ENCODE assay signal across 17 cellular contexts in genomic region chr20:50870572-50871161, GRCh38.
A peak's percentile ranks its signal among the peaks of the same experiment; 100 is the strongest.
DNase-seq lines count a peak whose midpoint lies in the region; ATAC-seq and TF ChIP-seq lines count a peak whose summit lies in the region.
"Had no signal": no experiment of that assay in that cellular context is flagged by ENCODE, and none has a peak within 500 bp of the region (broad histone marks: within the 10 kb centered on the region; RNA-seq: fewer than 3 reads in every experiment).

No MANE protein-coding gene starts in this region.

- TF ChIP-seq POLR2A in thyroid gland (IDR thresholded peaks at IDR 0.05): no peak

- 3 to 10% methylated on average over 10 to 18 of the region's 18 CpGs for WGBS in endodermal cell (ENCODE audit: insufficient coverage in 1 of 2, insufficient read length in 1 of 2), 2 experiments
- 10% methylated on average over 14 of the region's 18 CpGs for WGBS in mesodermal cell (ENCODE audit: insufficient coverage in 2 of 2), 2 experiments
- 48 to 73% methylated on average over 13 to 16 of the region's 18 CpGs for WGBS in thyroid gland, 2 donors

- ATAC-seq in Right ventricle myocardium inferior: peak; percentile 25
- no peak for ATAC-seq in activated CD8-positive, alpha-beta T cell treated with anti-CD3 and anti-CD28 coated beads for 36 hours
- no peak for ATAC-seq in GM21786 (IDR thresholded peaks at IDR 0.05; ENCODE audit: unreplicated experiment)

- no peaks in the 10 kb centered on the region for H3K27me3 Mint-ChIP-seq in endodermal cell (ENCODE audit: insufficient read depth)
- H3K27me3 Mint-ChIP-seq in activated CD8-positive, alpha-beta T cell treated with anti-CD3 and anti-CD28 coated beads for 36 hours: no peaks in the 10 kb centered on the region
- H3K27me3 Mint-ChIP-seq: activated CD4-positive, alpha-beta T cell treated with anti-CD3 and anti-CD28 coated beads, Interleukin-2, amount 10 ng/mL, durations not matched to agents 24 days and 14 days; IgD-negative memory B cell had no signal

- H3K4me1 ChIP-seq in right atrium auricular region (no peaks in the 10 kb centered on the region), endodermal cell (ENCODE audit: control insufficient read depth, insufficient read depth, low read length) (peaks cover 10% of the 10 kb centered on the region), mesodermal cell (ENCODE audit: control insufficient read depth, insufficient read depth, low read length, poor library complexity, severe bottlenecking) (peaks cover 20% of the 10 kb centered on the region), thyroid gland (no peaks in the 10 kb centered on the region)

- CTCF ChIA-PET in activated CD8-positive, alpha-beta T cell treated with anti-CD3 and anti-CD28 coated beads for 36 hours (lab: Charles Lee): no interaction called here

- H3K36me3 ChIP-seq in right atrium auricular region: no peaks in the 10 kb centered on the region
- no peaks in the 10 kb centered on the region for H3K36me3 ChIP-seq in endodermal cell (ENCODE audit: control insufficient read depth, insufficient read depth, low read length)
- no peaks in the 10 kb centered on the region for H3K36me3 ChIP-seq in mesodermal cell (ENCODE audit: control insufficient read depth, insufficient read depth, low read length)
- no peaks in the 10 kb centered on the region for H3K36me3 ChIP-seq in thyroid gland

- H3K27me3 ChIP-seq in right atrium auricular region (no peaks in the 10 kb centered on the region), endodermal cell (ENCODE audit: control insufficient read depth, insufficient read depth, low read length, poor library complexity, severe bottlenecking) (no peaks in the 10 kb centered on the region), thyroid gland (no peaks in the 10 kb centered on the region)
- H3K27me3 ChIP-seq: testis had no signal

- H3K27ac ChIP-seq in right atrium auricular region (no peak overlapping the region), endodermal cell (ENCODE audit: low read depth, low read length) (peak overlapping the region; percentile 85), mesodermal cell (ENCODE audit: low read depth, low read length, severe bottlenecking) (peak overlapping the region; percentile 86), thyroid gland (no peak overlapping the region)
- H3K27ac ChIP-seq: testis had no signal

- DNase-seq in Right ventricle myocardium inferior (ENCODE audit: missing footprints): no peak
- DNase-seq in right atrium auricular region (ENCODE audit: low spot score): no peak
- DNase-seq in endodermal cell: peak; percentile 99
- DNase-seq in thyroid gland: peak; percentile 57 to 64
- no peak for DNase-seq in activated CD8-positive, alpha-beta T cell treated with anti-CD3 and anti-CD28 coated beads for 36 hours
- DNase-seq in RKO (ENCODE audit: low spot score): no peak
- DNase-seq: 8988T; activated CD4-positive, alpha-beta T cell treated with anti-CD3 and anti-CD28 coated beads, Interleukin-2, amount 10 ng/mL, durations not matched to agents 24 days and 14 days; caudate nucleus; COR-L47; NCI-H1417; NCI-H526; testis had no signal

- intact Hi-C loops in Right ventricle myocardium inferior (cut with DNase I): no loop called here
- intact Hi-C loops in thyroid gland (cut with DNase I): no loop called here
- intact Hi-C loops in activated CD8-positive, alpha-beta T cell treated with anti-CD3 and anti-CD28 coated beads for 36 hours (cut with micrococcal nuclease): no loop called here

- TF ChIP-seq CTCF in right atrium auricular region (IDR thresholded peaks at IDR 0.05): no peak
- TF ChIP-seq CTCF in endodermal cell (conservative IDR thresholded peaks at IDR 0.05): no peak
- TF ChIP-seq CTCF in thyroid gland (IDR thresholded peaks at IDR 0.05): no peak
- TF ChIP-seq CTCF in activated CD8-positive, alpha-beta T cell treated with anti-CD3 and anti-CD28 coated beads for 36 hours (IDR thresholded peaks at IDR 0.05): no peak

- H3K9me3 Mint-ChIP-seq in endodermal cell: no peaks in the 10 kb centered on the region
- no peaks in the 10 kb centered on the region for H3K9me3 Mint-ChIP-seq in activated CD8-positive, alpha-beta T cell treated with anti-CD3 and anti-CD28 coated beads for 36 hours
- H3K9me3 Mint-ChIP-seq: activated CD4-positive, alpha-beta T cell treated with anti-CD3 and anti-CD28 coated beads, Interleukin-2, amount 10 ng/mL, durations not matched to agents 24 days and 14 days; IgD-negative memory B cell; T-helper 1 cell treated with Interleukin-12 subunit alpha and Interleukin-12 subunit beta and Interleukin-4 antibody, amounts not matched to agents 30 μg/mL and 1 μg/mL, for 36 hours had no signal

- peak overlapping the region in 1 of 2 donors; percentile 15 for H3K4me3 ChIP-seq in right atrium auricular region
- H3K4me3 ChIP-seq in endodermal cell (ENCODE audit: low read length): peak overlapping the region; percentile 79
- peak overlapping the region; percentile 32 for H3K4me3 ChIP-seq in mesodermal cell (ENCODE audit: extremely low read depth, insufficient read depth, low read length, poor library complexity, severe bottlenecking)
- no peak overlapping the region for H3K4me3 ChIP-seq in thyroid gland (replicated peaks in 1 of 3)
- H3K4me3 ChIP-seq: testis had no signal

- H3K4me3 Mint-ChIP-seq in endodermal cell: peak overlapping the region; percentile 65
- H3K4me3 Mint-ChIP-seq in activated CD8-positive, alpha-beta T cell treated with anti-CD3 and anti-CD28 coated beads for 36 hours: no peak overlapping the region
- H3K4me3 Mint-ChIP-seq: activated CD4-positive, alpha-beta T cell treated with anti-CD3 and anti-CD28 coated beads, Interleukin-2, amount 10 ng/mL, durations not matched to agents 24 days and 14 days; T-helper 1 cell treated with Interleukin-12 subunit alpha and Interleukin-12 subunit beta and Interleukin-4 antibody, amounts not matched to agents 30 μg/mL and 1 μg/mL, for 36 hours had no signal

- peaks cover 2% of the 10 kb centered on the region for H3K36me3 Mint-ChIP-seq in endodermal cell (ENCODE audit: low read depth)
- peaks cover 3% of the 10 kb centered on the region for H3K36me3 Mint-ChIP-seq in activated CD8-positive, alpha-beta T cell treated with anti-CD3 and anti-CD28 coated beads for 36 hours (ENCODE audit: low read depth)
- H3K36me3 Mint-ChIP-seq: IgD-negative memory B cell had no signal

- H3K27ac Mint-ChIP-seq in endodermal cell: peak overlapping the region; percentile 98
- no peak overlapping the region for H3K27ac Mint-ChIP-seq in activated CD8-positive, alpha-beta T cell treated with anti-CD3 and anti-CD28 coated beads for 36 hours
- H3K27ac Mint-ChIP-seq: activated CD4-positive, alpha-beta T cell treated with anti-CD3 and anti-CD28 coated beads, Interleukin-2, amount 10 ng/mL, durations not matched to agents 24 days and 14 days; T-helper 1 cell treated with Interleukin-12 subunit alpha and Interleukin-12 subunit beta and Interleukin-4 antibody, amounts not matched to agents 30 μg/mL and 1 μg/mL, for 36 hours had no signal

- peak overlapping the region; percentile 77 for H3K9ac ChIP-seq in endodermal cell (ENCODE audit: extremely low read depth, low read length, poor library complexity, severe bottlenecking)

- H3K4me1 Mint-ChIP-seq in endodermal cell: peaks cover 19% of the 10 kb centered on the region
- no peaks in the 10 kb centered on the region for H3K4me1 Mint-ChIP-seq in activated CD8-positive, alpha-beta T cell treated with anti-CD3 and anti-CD28 coated beads for 36 hours (ENCODE audit: low read depth)
- H3K4me1 Mint-ChIP-seq: activated CD4-positive, alpha-beta T cell treated with anti-CD3 and anti-CD28 coated beads, Interleukin-2, amount 10 ng/mL, durations not matched to agents 24 days and 14 days had no signal

- H3K9me3 ChIP-seq in right atrium auricular region (no peaks in the 10 kb centered on the region), endodermal cell (ENCODE audit: control insufficient read depth, low read length) (no peaks in the 10 kb centered on the region), mesodermal cell (ENCODE audit: control insufficient read depth, low read length) (no peaks in the 10 kb centered on the region), thyroid gland (no peaks in the 10 kb centered on the region)
- H3K9me3 ChIP-seq: testis had no signal

- POLR2A ChIA-PET in activated CD8-positive, alpha-beta T cell treated with anti-CD3 and anti-CD28 coated beads for 36 hours (lab: Charles Lee): no interaction called here

Comparison
In these comparisons a context has a peak if more than half of its experiments do, and no peak if none do; other contexts are left out.
1. DNase-seq: peak in endodermal cell (single experiment) and thyroid gland (2 of 2); none in Right ventricle myocardium inferior (single experiment), right atrium auricular region (single experiment), activated CD8-positive, alpha-beta T cell treated with anti-CD3 and anti-CD28 coated beads for 36 hours (single experiment) and RKO (single experiment).
2. H3K27ac ChIP-seq: peak in endodermal cell (single experiment) and mesodermal cell (single experiment); none in right atrium auricular region (0 of 2) and thyroid gland (0 of 3).
3. H3K4me3 ChIP-seq: peak in endodermal cell (single experiment) and mesodermal cell (single experiment); none in thyroid gland (0 of 3).